Comparison of ENCODE assay signal across 2 cellular contexts in the genomic region with DNA sequence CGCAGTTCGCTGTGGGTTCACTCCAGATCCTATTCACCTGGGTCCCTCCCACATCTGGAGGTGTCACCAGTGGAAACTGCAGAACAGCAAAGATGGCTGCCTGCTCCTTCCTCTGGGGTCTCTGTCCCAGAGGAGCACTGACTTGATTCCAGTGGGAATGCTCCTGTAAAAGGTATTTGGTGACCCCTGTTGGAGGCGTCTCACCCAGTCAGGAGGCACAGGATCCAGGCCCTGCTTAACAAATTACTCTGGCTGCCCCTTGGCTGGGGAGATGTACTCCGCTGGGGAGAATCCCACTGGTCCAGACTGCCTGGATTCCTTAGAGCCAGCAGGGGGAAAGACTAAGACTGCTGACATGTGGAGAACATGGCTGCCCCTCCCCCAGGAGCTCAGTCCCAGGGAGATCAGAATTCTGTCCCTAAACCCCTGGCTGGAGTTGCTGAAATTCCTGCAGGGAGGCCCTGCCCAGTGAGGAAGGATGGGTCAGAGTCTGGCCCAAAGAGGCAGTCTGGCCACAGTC.
TF ChIP-seq lines count a peak whose summit lies in the region.

No MANE protein-coding gene starts in this region.

TF ChIP-seq in HepG2, 621 proteins besides CTCF, POLR2A, EP300 and RAD21:
- TF ChIP-seq STAG1 (CRISPR knock-in tag; IDR thresholded peaks at IDR 0.05) (peak; percentile 42), ZMYM4 (CRISPR knock-in tag; IDR thresholded peaks at IDR 0.05) (no peak)

TF ChIP-seq in H1, 55 proteins besides CTCF, POLR2A, EP300 and RAD21:
- 0 out of 2 replicates have a peak, but pooled peaks have one; percentile 36 for TF ChIP-seq YY1 (IDR thresholded peaks at IDR 0.05; ENCODE audit: low read depth, low read length)
- no peak for TF ChIP-seq SIX5 (IDR thresholded peaks at IDR 0.05; ENCODE audit: low read depth, low read length)
